Comparison of ENCODE assay signal across 10 cellular contexts in the genomic region with DNA sequence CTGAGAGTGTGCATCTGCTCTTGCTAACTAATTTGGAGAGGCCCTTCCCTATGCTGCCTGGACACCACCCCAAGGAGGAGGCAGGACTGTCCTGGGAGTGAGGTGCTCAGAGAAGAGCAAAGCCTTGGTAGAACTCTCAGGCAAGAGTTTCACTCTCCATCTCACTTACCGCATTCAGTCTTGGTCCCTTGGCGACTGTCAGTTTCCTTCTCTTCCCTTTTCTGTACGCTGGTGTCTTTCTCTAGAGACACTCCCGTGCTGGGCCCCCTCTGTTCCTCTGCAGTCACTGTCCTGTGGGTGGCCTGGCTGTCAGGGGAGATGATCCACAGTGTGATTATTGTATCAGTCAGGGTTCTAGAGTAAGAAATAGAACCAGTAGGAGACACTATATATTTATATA. TPM values are rescaled to one million over a fixed set of nuclear protein-coding genes. Genes with fewer than 3 reads are reported as not detected.
DNase-seq lines count a peak whose midpoint lies in the region; ATAC-seq and TF ChIP-seq lines count a peak whose summit lies in the region.
"Had no signal": no experiment of that assay in that cellular context is flagged by ENCODE, and none has a peak within 500 bp of the region (broad histone marks: within the 10 kb centered on the region; RNA-seq: fewer than 3 reads in every experiment).

No MANE protein-coding gene starts in this region.

- no peaks in the 10 kb centered on the region for H3K36me3 ChIP-seq in mucosa of rectum (ENCODE audit: control insufficient read depth in 2 of 2, insufficient read depth in 2 of 2, low read length in 2 of 2)

- H3K27me3 Mint-ChIP-seq in type B pancreatic cell: no peaks in the 10 kb centered on the region

- H3K27ac Mint-ChIP-seq in type B pancreatic cell: no peak overlapping the region

- peaks cover 55% of the 10 kb centered on the region for H3K4me1 Mint-ChIP-seq in type B pancreatic cell (ENCODE audit: unreplicated experiment)

- H3K9ac ChIP-seq in mucosa of rectum (ENCODE audit: low read depth in 1 of 2, low read length in 2 of 2): no peak overlapping the region

- H3K9me3 Mint-ChIP-seq in type B pancreatic cell: no peaks in the 10 kb centered on the region

- H3K4me1 ChIP-seq in mucosa of rectum (ENCODE audit: control insufficient read depth in 2 of 2, insufficient read depth in 2 of 2, low read length in 2 of 2): peaks cover 41 to 46% of the 10 kb centered on the region in 2 donors

- no peak overlapping the region for H3K4me3 Mint-ChIP-seq in type B pancreatic cell

- H3K27ac ChIP-seq in mucosa of rectum (ENCODE audit: low read depth in 2 of 2, low read length in 2 of 2): peak overlapping the region; percentile 3 to 46

- H3K36me3 Mint-ChIP-seq in type B pancreatic cell: peaks cover 4% of the 10 kb centered on the region

- ATAC-seq in GM18498 (IDR thresholded peaks at IDR 0.05; ENCODE audit: unreplicated experiment) (peak; percentile 42), GM21529 (IDR thresholded peaks at IDR 0.05; ENCODE audit: unreplicated experiment) (peak; percentile 40)

- TF ChIP-seq POLR2A in NB4 (IDR thresholded peaks at IDR 0.05; ENCODE audit: extremely low read depth, insufficient read length): no peak

- H3K27me3 ChIP-seq in mucosa of rectum (ENCODE audit: control insufficient read depth in 2 of 2, insufficient read depth in 2 of 2, low read length in 2 of 2): no peaks in the 10 kb centered on the region

- DNase-seq in NB4 (ENCODE audit: low read depth) (peak; percentile 81), COLO829 (ENCODE audit: low spot score) (no peak), type B pancreatic cell (ENCODE audit: extremely low spot score, unreplicated experiment) (no peak), NCI-H1930 (lab: John Stamatoyannopoulos, UW) (no peak), NCI-H2029 (lab: John Stamatoyannopoulos, UW) (no peak)
- DNase-seq: NCI-H187; stimulated activated CD4-positive, alpha-beta T cell treated with anti-CD3 and anti-CD28 coated beads, Interleukin-1b, Interleukin-23, amount 100 ng/mL, for 48 hours had no signal

- no peak overlapping the region for H3K4me3 ChIP-seq in NB4 (ENCODE audit: low read depth, low read length)
- no peak overlapping the region for H3K4me3 ChIP-seq in mucosa of rectum (ENCODE audit: low read length in 2 of 2)

- H3K9me3 ChIP-seq in mucosa of rectum (ENCODE audit: control insufficient read depth in 2 of 2, low read length in 2 of 2): no peaks in the 10 kb centered on the region

- TF ChIP-seq CTCF in NB4 (IDR thresholded peaks at IDR 0.05; ENCODE audit: low read depth, low read length) (no peak), type B pancreatic cell (conservative IDR thresholded peaks at IDR 0.05) (no peak)

RNA-seq across cellular contexts. Expression of gene IDH2, which starts 44.0 kb away (rescaled TPM):
- 225 and 247 TPM in 2 replicates for total RNA-seq in type B pancreatic cell (ENCODE audit: low replicate concordance)

RNA-seq across cellular contexts. Expression of gene ZNF710, which starts 57.2 kb away (rescaled TPM):
- 34.7 and 47.2 TPM in 2 replicates for total RNA-seq in type B pancreatic cell (ENCODE audit: low replicate concordance)
